8 cellular contexts compared by ENCODE assay signal in the genomic region with DNA sequence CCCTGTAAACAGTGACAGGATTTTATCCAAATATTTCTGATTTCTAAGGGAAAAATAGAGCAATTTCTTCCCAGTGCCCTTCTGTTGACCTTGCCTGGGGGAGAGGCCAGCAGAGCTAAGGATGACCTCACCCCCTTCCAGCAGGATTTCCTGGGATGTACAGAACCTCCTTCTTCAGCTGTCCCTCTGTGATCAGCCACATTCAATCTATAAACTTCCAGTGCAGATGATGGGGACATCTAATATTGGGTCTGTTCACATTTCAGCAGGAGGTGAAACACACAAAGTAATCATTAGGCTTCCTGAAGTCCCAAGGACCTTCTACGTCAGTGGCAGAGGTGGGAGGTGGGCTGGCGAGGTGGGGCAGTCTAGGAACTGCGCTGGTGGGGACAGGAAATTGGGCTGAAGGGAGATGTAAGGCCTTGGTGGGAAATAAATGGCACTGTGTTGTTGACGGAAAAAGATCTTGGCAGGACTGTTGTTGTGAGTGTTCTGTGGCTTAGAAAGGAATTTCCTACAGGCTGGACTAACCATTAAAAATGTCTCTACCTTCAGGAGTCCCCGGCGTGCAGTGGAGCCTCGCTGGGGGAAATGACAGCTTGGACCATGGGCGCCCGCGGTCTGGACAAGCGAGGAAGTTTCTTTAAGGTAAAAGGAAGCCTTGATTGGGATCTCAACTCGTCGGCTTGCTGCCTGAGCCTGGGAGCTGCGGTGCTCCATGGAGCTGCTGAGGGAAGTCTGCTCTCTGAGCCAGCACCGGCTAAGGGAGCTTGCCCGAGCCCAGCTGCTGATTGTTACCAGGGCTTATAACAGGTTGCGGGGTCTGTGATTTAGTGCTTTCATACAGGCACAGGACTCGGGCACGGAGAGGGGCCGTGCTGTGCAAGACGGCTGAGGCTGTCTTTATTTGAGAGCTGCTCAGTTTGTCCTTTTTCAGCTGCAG.
DNase-seq lines count a peak whose midpoint lies in the region; ATAC-seq, FAIRE-seq and TF ChIP-seq lines count a peak whose summit lies in the region.

No MANE protein-coding gene starts in this region.

- peak; percentile 47 to 68 (median 62) for ATAC-seq in pancreas

- H3K4me1 ChIP-seq in BLaER1 (peaks cover 16% of the 10 kb centered on the region), pancreas (peaks cover 0 to 25% (median 9%) of the 10 kb centered on the region in 3 donors), HAP-1 (no peaks in the 10 kb centered on the region)

- H3K36me3 ChIP-seq in BLaER1 (no peaks in the 10 kb centered on the region), pancreas (no peaks in the 10 kb centered on the region), HAP-1 (replicated peaks) (no peaks in the 10 kb centered on the region)

- intact Hi-C loops in pancreas (cut with DNase I), result no loop called here

- H3K9me3 ChIP-seq in BLaER1 (no peaks in the 10 kb centered on the region), pancreas (no peaks in the 10 kb centered on the region), HAP-1 (no peaks in the 10 kb centered on the region)

- in situ Hi-C loops in HAP-1 (cut with MboI; ENCODE audit: low sequenced_read_pairs), result loop anchor here (10.0 kb wide), 1 partner anchor 64 kb away; no protein-coding TSS in a partner anchor

- whole genome bisulfite sequencing in pancreas, 2 donors, result 29 to 36% methylated on average over 21 of the region's 21 CpGs

- no peak overlapping the region for H3K4me3 ChIP-seq in BLaER1
- H3K4me3 ChIP-seq in pancreas, result peak overlapping the region in 3 of 4 donors; percentile 4 to 27 (median 23)
- no peak overlapping the region for H3K4me3 ChIP-seq in HAP-1

- H3K9ac ChIP-seq in BLaER1, result no peak overlapping the region

- FAIRE-seq in pancreas (lab: Jason Lieb, UNC), result no peak

- no peaks in the 10 kb centered on the region for H4K20me1 ChIP-seq in BLaER1

- H3K4me2 ChIP-seq in BLaER1, result peak overlapping the region; percentile 8

- DNase-seq in SHP77 treated with DMSO at 0.1 percent for 48 hours (lab: John Stamatoyannopoulos, UW), result peak; percentile 52
- peak; percentile 10 for DNase-seq in foreskin melanocyte
- peak in 4 of 6 donors; percentile 18 to 64 (median 48) for DNase-seq in pancreas
- DNase-seq in NCI-H2196 treated with DMSO at 0.1 percent for 48 hours (lab: John Stamatoyannopoulos, UW; ENCODE audit: unreplicated experiment), result no peak
- no peak for DNase-seq in HAP-1 (ENCODE audit: low spot score in 2 of 2)
- no peak for DNase-seq in amniotic stem cell (lab: John Stamatoyannopoulos, UW)
- no peak for DNase-seq in NCI-H774 (lab: John Stamatoyannopoulos, UW)

- peaks cover 11% of the 10 kb centered on the region; the same call in 1 of the 2 replicates for H3K27me3 ChIP-seq in BLaER1
- no peaks in the 10 kb centered on the region for H3K27me3 ChIP-seq in pancreas
- no peaks in the 10 kb centered on the region for H3K27me3 ChIP-seq in HAP-1 (ENCODE audit: low read depth)

- TF ChIP-seq CTCF in pancreas (IDR thresholded peaks at IDR 0.05), result no peak

- H3K27ac ChIP-seq in BLaER1, result no peak overlapping the region
- H3K27ac ChIP-seq in pancreas, result peak overlapping the region; percentile 40 to 79 (median 75)

Comparison
In these comparisons a context has a peak if more than half of its experiments do, and no peak if none do; other contexts are left out.
1. H3K4me3 ChIP-seq: peak in pancreas (3 of 4); none in BLaER1 (single experiment) and HAP-1 (single experiment).
2. DNase-seq: peak in SHP77 treated with DMSO at 0.1 percent for 48 hours (single experiment), foreskin melanocyte (single experiment) and pancreas (4 of 6); none in NCI-H2196 treated with DMSO at 0.1 percent for 48 hours (single experiment), HAP-1 (0 of 2), amniotic stem cell (single experiment) and NCI-H774 (single experiment).